In the genomic region with DNA sequence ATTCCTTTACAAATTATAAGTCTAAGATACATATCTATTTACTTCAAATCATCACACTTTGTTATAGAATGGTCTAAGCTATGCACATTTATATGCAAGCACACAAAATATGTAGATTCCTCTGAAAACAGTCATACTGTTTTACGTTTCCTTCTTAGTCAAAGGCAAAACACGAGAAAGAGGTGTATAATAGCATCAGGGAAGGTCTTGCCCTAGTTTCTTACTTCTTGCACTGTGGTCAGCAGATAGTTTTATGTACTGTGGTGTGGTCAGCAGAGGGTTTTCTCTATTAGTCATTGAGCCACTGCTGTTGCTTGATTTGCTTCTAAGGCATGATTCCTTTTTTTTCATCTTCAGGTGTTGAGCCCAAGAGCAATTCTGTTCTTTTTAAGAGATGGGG, we compare ENCODE assay signal across 15 cellular contexts.
DNase-seq lines count a peak whose midpoint lies in the region; ATAC-seq, FAIRE-seq and TF ChIP-seq lines count a peak whose summit lies in the region.
"Had no signal": no experiment of that assay in that cellular context is flagged by ENCODE, and none has a peak within 500 bp of the region (broad histone marks: within the 10 kb centered on the region; RNA-seq: fewer than 3 reads in every experiment).

No MANE protein-coding gene starts in this region.

- ATAC-seq in HG02571 (IDR thresholded peaks at IDR 0.05; ENCODE audit: unreplicated experiment) (peak; percentile 82), SK-N-SH treated with all-trans-retinoic acid at 6 μM for 48 hours (no peak)
- ATAC-seq in stimulated activated naive B cell treated with anti-CD40 and anti-IgM and Interleukin-4, amounts not matched to agents 10 μg/mL and 1 μg/mL and 100 μg/mL, for 72 hours (replicated peaks), result no peak

- no peak for TF ChIP-seq POLR2A in erythroblast (IDR thresholded peaks at IDR 0.05; ENCODE audit: low read length)

- H3K4me3 ChIP-seq in kidney epithelial cell (ENCODE audit: low read depth, low read length), result no peak overlapping the region
- H3K4me3 ChIP-seq: cardiac muscle cell, SK-N-MC had no signal

- TF ChIP-seq CTCF in kidney epithelial cell (IDR thresholded peaks at IDR 0.05; ENCODE audit: insufficient read depth, low read length, poor library complexity, severe bottlenecking), result no peak

- H3K9me3 Mint-ChIP-seq in stimulated activated naive B cell treated with anti-CD40 and anti-IgM and Interleukin-4, amounts not matched to agents 10 μg/mL and 1 μg/mL and 100 μg/mL, for 72 hours, result peaks cover 6 to 9% of the 10 kb centered on the region in 2 donors

- no peaks in the 10 kb centered on the region for H3K36me3 ChIP-seq in kidney epithelial cell (ENCODE audit: control insufficient read depth, insufficient read depth, low read length)
- H3K36me3 ChIP-seq: cardiac muscle cell had no signal

- H3K27me3 ChIP-seq in kidney epithelial cell (ENCODE audit: control insufficient read depth, insufficient read depth, low read length), result no peaks in the 10 kb centered on the region
- H3K27me3 ChIP-seq: cardiac muscle cell had no signal

- no peaks in the 10 kb centered on the region for H3K36me3 Mint-ChIP-seq in stimulated activated naive B cell treated with anti-CD40 and anti-IgM and Interleukin-4, amounts not matched to agents 10 μg/mL and 1 μg/mL and 100 μg/mL, for 72 hours

- H3K4me1 Mint-ChIP-seq in stimulated activated naive B cell treated with anti-CD40 and anti-IgM and Interleukin-4, amounts not matched to agents 10 μg/mL and 1 μg/mL and 100 μg/mL, for 72 hours, result no peaks in the 10 kb centered on the region
- H3K4me1 Mint-ChIP-seq: B cell had no signal

- DNase-seq in AG20443 (ENCODE audit: low spot score) (peak; percentile 19), RCC 7860 (ENCODE audit: low spot score) (peak; percentile 64), kidney epithelial cell (ENCODE audit: low read depth) (peak; percentile 80), NCI-H187 (lab: John Stamatoyannopoulos, UW) (no peak), erythroblast (lab: John Stamatoyannopoulos, UW) (no peak)
- no peak for DNase-seq in stimulated activated naive B cell treated with anti-CD40 and anti-IgM and Interleukin-4, amounts not matched to agents 10 μg/mL and 1 μg/mL and 100 μg/mL, for 72 hours
- DNase-seq: activated effector memory CD4-positive, alpha-beta T cell treated with anti-CD3 and anti-CD28 coated beads, Interleukin-2, amount 50 U/mL, for 16 hours; NK-92 treated with Interleukin-12 subunit alpha and Interleukin-12 subunit beta, amount 100 ng/mL, for 24 hours; substantia nigra had no signal

- H3K27ac Mint-ChIP-seq in stimulated activated naive B cell treated with anti-CD40 and anti-IgM and Interleukin-4, amounts not matched to agents 10 μg/mL and 1 μg/mL and 100 μg/mL, for 72 hours, result no peak overlapping the region
- H3K27ac Mint-ChIP-seq: B cell had no signal

- no peak overlapping the region for H3K4me3 Mint-ChIP-seq in stimulated activated naive B cell treated with anti-CD40 and anti-IgM and Interleukin-4, amounts not matched to agents 10 μg/mL and 1 μg/mL and 100 μg/mL, for 72 hours
- H3K4me3 Mint-ChIP-seq: B cell had no signal

- no peaks in the 10 kb centered on the region for H3K27me3 Mint-ChIP-seq in stimulated activated naive B cell treated with anti-CD40 and anti-IgM and Interleukin-4, amounts not matched to agents 10 μg/mL and 1 μg/mL and 100 μg/mL, for 72 hours
- H3K27me3 Mint-ChIP-seq: B cell had no signal

- FAIRE-seq in RCC 7860 (lab: Jason Lieb, UNC), result no peak
- FAIRE-seq: endometrium had no signal

TF ChIP-seq in SK-N-SH treated with all-trans-retinoic acid at 6 μM for 48 hours, 23 proteins besides CTCF, POLR2A, EP300 and RAD21:
- TF ChIP-seq ISL1 (CRISPR knock-in tag; IDR thresholded peaks at IDR 0.05) (no peak), ZNF8 (CRISPR knock-in tag; IDR thresholded peaks at IDR 0.05) (no peak), PPARA (CRISPR knock-in tag; IDR thresholded peaks at IDR 0.05; ENCODE audit: borderline replicate concordance) (no peak), ZNF565 (CRISPR knock-in tag; conservative IDR thresholded peaks at IDR 0.05; ENCODE audit: low read depth) (no peak), OSR1 (CRISPR knock-in tag; IDR thresholded peaks at IDR 0.05) (no peak), CSDC2 (CRISPR knock-in tag; IDR thresholded peaks at IDR 0.05) (no peak), ESRRG (CRISPR knock-in tag; IDR thresholded peaks at IDR 0.05) (no peak), SNAI2 (CRISPR knock-in tag; IDR thresholded peaks at IDR 0.05) (no peak), ZNF70 (CRISPR knock-in tag; IDR thresholded peaks at IDR 0.05) (no peak), ZFP30 (CRISPR knock-in tag; IDR thresholded peaks at IDR 0.05) (no peak), BACH2 (CRISPR knock-in tag; IDR thresholded peaks at IDR 0.05; ENCODE audit: borderline replicate concordance) (no peak), TCF4 (CRISPR knock-in tag; IDR thresholded peaks at IDR 0.05; ENCODE audit: borderline replicate concordance) (no peak), ZFP3 (CRISPR knock-in tag; IDR thresholded peaks at IDR 0.05) (no peak)
- TF ChIP-seq, protein P1, sequence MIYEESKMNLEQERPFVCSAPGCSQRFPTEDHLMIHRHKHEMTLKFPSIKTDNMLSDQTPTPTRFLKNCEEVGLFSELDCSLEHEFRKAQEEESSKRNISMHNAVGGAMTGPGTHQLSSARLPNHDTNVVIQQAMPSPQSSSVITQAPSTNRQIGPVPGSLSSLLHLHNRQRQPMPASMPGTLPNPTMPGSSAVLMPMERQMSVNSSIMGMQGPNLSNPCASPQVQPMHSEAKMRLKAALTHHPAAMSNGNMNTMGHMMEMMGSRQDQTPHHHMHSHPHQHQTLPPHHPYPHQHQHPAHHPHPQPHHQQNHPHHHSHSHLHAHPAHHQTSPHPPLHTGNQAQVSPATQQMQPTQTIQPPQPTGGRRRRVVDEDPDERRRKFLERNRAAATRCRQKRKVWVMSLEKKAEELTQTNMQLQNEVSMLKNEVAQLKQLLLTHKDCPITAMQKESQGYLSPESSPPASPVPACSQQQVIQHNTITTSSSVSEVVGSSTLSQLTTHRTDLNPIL (CRISPR knock-in tag; IDR thresholded peaks at IDR 0.05; ENCODE audit: low read depth), result no peak
- TF ChIP-seq, protein P2, sequence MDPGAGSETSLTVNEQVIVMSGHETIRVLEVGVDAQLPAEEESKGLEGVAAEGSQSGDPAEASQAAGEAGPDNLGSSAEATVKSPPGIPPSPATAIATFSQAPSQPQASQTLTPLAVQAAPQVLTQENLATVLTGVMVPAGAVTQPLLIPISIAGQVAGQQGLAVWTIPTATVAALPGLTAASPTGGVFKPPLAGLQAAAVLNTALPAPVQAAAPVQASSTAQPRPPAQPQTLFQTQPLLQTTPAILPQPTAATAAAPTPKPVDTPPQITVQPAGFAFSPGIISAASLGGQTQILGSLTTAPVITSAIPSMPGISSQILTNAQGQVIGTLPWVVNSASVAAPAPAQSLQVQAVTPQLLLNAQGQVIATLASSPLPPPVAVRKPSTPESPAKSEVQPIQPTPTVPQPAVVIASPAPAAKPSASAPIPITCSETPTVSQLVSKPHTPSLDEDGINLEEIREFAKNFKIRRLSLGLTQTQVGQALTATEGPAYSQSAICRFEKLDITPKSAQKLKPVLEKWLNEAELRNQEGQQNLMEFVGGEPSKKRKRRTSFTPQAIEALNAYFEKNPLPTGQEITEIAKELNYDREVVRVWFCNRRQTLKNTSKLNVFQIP (CRISPR knock-in tag; IDR thresholded peaks at IDR 0.05; ENCODE audit: borderline replicate concordance, low read depth), result no peak

Comparison
In these comparisons a context has a peak if more than half of its experiments do, and no peak if none do; other contexts are left out.
1. DNase-seq: peak in AG20443 (single experiment), RCC 7860 (single experiment) and kidney epithelial cell (single experiment); none in NCI-H187 (0 of 2), stimulated activated naive B cell treated with anti-CD40 and anti-IgM and Interleukin-4, amounts not matched to agents 10 μg/mL and 1 μg/mL and 100 μg/mL, for 72 hours (single experiment) and erythroblast (0 of 2).